In genomic region chr12:130602251-130602650, GRCh38 we compare ENCODE assay signal across 8 cellular contexts.
"Had no signal": no experiment of that assay in that cellular context is flagged by ENCODE, and none has a peak within 500 bp of the region (broad histone marks: within the 10 kb centered on the region; RNA-seq: fewer than 3 reads in every experiment).

No MANE protein-coding gene starts in this region.

- H3K4me2 ChIP-seq: GM23338 had no signal

- H3K36me3 ChIP-seq: HAP-1 had no signal

- H3K4me1 ChIP-seq: HAP-1 had no signal

- DNase-seq: HFFc6, KG1 had no signal

- H3K27ac ChIP-seq: HL-60 had no signal

- H2AFZ ChIP-seq: GM23338 had no signal

- H3K9me3 ChIP-seq: HAP-1 had no signal

- H3K4me3 ChIP-seq: GM23338, HAP-1, K562 had no signal

- ATAC-seq: GM23338, HCT116, HepG2, K562 had no signal
